10 cellular contexts compared by ENCODE assay signal in the genomic region with DNA sequence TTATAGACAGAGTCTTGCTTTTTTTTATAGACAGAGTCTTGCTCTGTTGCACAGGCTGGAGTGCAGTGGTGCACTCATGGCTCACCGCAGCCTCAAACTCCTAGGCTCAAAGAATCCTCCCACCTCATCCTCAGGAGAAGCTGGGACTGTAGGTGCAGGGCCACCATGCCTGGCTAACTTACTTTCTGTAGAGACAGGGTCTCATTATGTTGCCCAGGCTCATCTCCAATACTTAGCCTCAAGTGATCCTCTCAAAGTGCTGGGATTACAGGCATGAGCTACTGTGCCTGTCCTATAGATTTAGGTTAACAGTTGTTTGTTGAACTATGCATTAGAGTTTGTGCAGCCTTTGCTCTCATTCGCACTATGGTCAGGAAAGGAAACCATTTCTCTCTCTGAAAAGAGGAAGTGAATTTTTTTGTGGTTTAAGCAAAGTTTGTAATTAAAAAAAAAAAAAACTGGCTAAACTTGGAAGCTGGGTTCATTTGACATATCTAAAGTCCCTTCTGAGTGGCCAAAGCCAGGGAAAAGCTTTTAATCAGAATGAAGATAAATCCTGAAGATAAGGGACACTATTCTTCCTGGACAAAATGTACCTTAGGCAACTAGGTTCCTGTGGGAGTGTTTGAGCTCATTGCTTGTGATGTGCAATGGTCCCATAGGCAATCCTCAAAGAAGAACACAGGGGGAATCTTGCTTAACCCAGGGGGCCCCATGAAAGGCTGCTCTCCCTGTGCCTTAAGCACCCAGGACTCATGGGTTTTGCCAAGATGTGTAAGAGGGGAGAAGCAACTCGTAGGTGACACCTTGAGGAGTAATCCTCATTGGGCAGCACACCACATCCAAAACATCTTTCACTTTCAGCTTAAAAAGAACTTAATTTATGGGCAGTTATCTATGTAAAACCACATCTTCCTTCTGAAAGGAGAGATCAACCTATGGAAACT.
DNase-seq lines count a peak whose midpoint lies in the region; ATAC-seq and TF ChIP-seq lines count a peak whose summit lies in the region.
"Had no signal": no experiment of that assay in that cellular context is flagged by ENCODE, and none has a peak within 500 bp of the region (broad histone marks: within the 10 kb centered on the region; RNA-seq: fewer than 3 reads in every experiment).

No MANE protein-coding gene starts in this region.

- H2AFZ ChIP-seq in GM23338 = no peak overlapping the region

- no peaks in the 10 kb centered on the region for H3F3A ChIP-seq in GM23338 (replicated peaks; ENCODE audit: low read depth)

- H4K20me1 ChIP-seq in GM23338 (replicated peaks; ENCODE audit: insufficient read depth) = no peaks in the 10 kb centered on the region

- H3K79me2 ChIP-seq in GM23338 (replicated peaks; ENCODE audit: insufficient read depth) = no peaks in the 10 kb centered on the region

- peak overlapping the region; percentile 82 for H3K4me3 Mint-ChIP-seq in natural killer cell
- H3K4me3 Mint-ChIP-seq in GM23338 = no peak overlapping the region

- intact Hi-C loops in natural killer cell (cut with micrococcal nuclease) = no loop called here
- intact Hi-C loops in cardiac septum (cut with DNase I) = no loop called here

- H3K27me3 Mint-ChIP-seq in natural killer cell (ENCODE audit: low read depth in 2 of 2) (peaks cover 23 to 24% of the 10 kb centered on the region in 2 donors), GM23338 (ENCODE audit: insufficient read depth, low read depth, poor library complexity) (no peaks in the 10 kb centered on the region)

- no peaks in the 10 kb centered on the region for H3K9me3 Mint-ChIP-seq in natural killer cell
- no peaks in the 10 kb centered on the region for H3K9me3 Mint-ChIP-seq in GM23338

- H3K4me1 ChIP-seq in GM23338 (ENCODE audit: insufficient read depth) (peaks cover 9% of the 10 kb centered on the region; the same call in 1 of the 2 replicates), foreskin keratinocyte (peaks cover 2% of the 10 kb centered on the region)

- no peak overlapping the region for H3K27ac ChIP-seq in GM23338 (ENCODE audit: low read depth)
- H3K27ac ChIP-seq in foreskin keratinocyte = no peak overlapping the region
- H3K27ac ChIP-seq: VCaP had no signal

- no peaks in the 10 kb centered on the region for H3K36me3 Mint-ChIP-seq in natural killer cell
- no peaks in the 10 kb centered on the region for H3K36me3 Mint-ChIP-seq in GM23338 (ENCODE audit: low read depth)

- DNase-seq in NAMALWA (ENCODE audit: low spot score) = peak; percentile 82
- no peak for DNase-seq in natural killer cell
- DNase-seq in cardiac septum (ENCODE audit: low spot score) = no peak
- DNase-seq in GM23338 (ENCODE audit: low spot score) = no peak
- no peak for DNase-seq in stimulated activated naive CD8-positive, alpha-beta T cell treated with anti-CD3 and anti-CD28 coated beads, Interleukin-15, Interleukin-2, amounts not matched to agents 100 U/mL and 50 U/mL, for 24 hours
- no peak for DNase-seq in foreskin keratinocyte
- DNase-seq: substantia nigra had no signal

- H3K4me1 Mint-ChIP-seq in natural killer cell = peaks cover 28 to 29% of the 10 kb centered on the region in 2 donors
- peaks cover 18% of the 10 kb centered on the region for H3K4me1 Mint-ChIP-seq in GM23338

- H3K36me3 ChIP-seq in GM23338 (ENCODE audit: insufficient read depth) = no peaks in the 10 kb centered on the region; the same call in 1 of the 2 replicates

- H3K27me3 ChIP-seq in GM23338 (ENCODE audit: insufficient read depth) (no peaks in the 10 kb centered on the region), foreskin keratinocyte (no peaks in the 10 kb centered on the region)

- no peak overlapping the region for H3K4me2 ChIP-seq in GM23338

- no peak overlapping the region for H3K4me3 ChIP-seq in GM23338

- TF ChIP-seq CTCF in natural killer cell (IDR thresholded peaks at IDR 0.05) (no peak), GM23338 (conservative IDR thresholded peaks at IDR 0.05; ENCODE audit: low read depth in 2 of 2) (no peak), foreskin keratinocyte (conservative IDR thresholded peaks at IDR 0.05) (no peak)

- H3K27ac Mint-ChIP-seq in natural killer cell (peak overlapping the region; percentile 37 to 59), GM23338 (no peak overlapping the region)

- 0 out of 2 replicates have a peak, but pooled peaks cover 4% of the 10 kb centered on the region for H3K9me2 ChIP-seq in GM23338 (ENCODE audit: insufficient read depth)

- ATAC-seq in GM19025 (IDR thresholded peaks at IDR 0.05; ENCODE audit: low read depth, unreplicated experiment) (peak; percentile 92), HG02852 (IDR thresholded peaks at IDR 0.05; ENCODE audit: unreplicated experiment) (peak; percentile 95), natural killer cell (peak; percentile 77 to 90 (median 78)), GM23338 (no peak), foreskin keratinocyte (no peak)
- ATAC-seq in stimulated activated naive CD8-positive, alpha-beta T cell treated with anti-CD3 and anti-CD28 coated beads, Interleukin-15, Interleukin-2, amounts not matched to agents 100 U/mL and 50 U/mL, for 24 hours = no peak

TF ChIP-seq in GM23338, 12 proteins besides CTCF, POLR2A, EP300 and RAD21:
- TF ChIP-seq REST (IDR thresholded peaks at IDR 0.05; ENCODE audit: unreplicated experiment) (no peak), POLR2AphosphoS5 (IDR thresholded peaks at IDR 0.05; ENCODE audit: low read depth) (no peak), STAT1 (IDR thresholded peaks at IDR 0.05; ENCODE audit: unreplicated experiment) (no peak), JUNB (IDR thresholded peaks at IDR 0.05; ENCODE audit: unreplicated experiment) (no peak), ZNF114 (CRISPR knock-in tag; IDR thresholded peaks at IDR 0.05) (no peak)

Comparison
In these comparisons a context has a peak if more than half of its experiments do, and no peak if none do; other contexts are left out.
1. ATAC-seq: peak in GM19025 (single experiment), HG02852 (single experiment) and natural killer cell (3 of 3); none in GM23338 (single experiment), stimulated activated naive CD8-positive, alpha-beta T cell treated with anti-CD3 and anti-CD28 coated beads, Interleukin-15, Interleukin-2, amounts not matched to agents 100 U/mL and 50 U/mL, for 24 hours (single experiment) and foreskin keratinocyte (single experiment).